In genomic region chr10:7317799-7318446, GRCh38 we compare ENCODE assay signal across 18 cellular contexts.
A peak's percentile ranks its signal among the peaks of the same experiment; 100 is the strongest.
DNase-seq lines count a peak whose midpoint lies in the region; ATAC-seq lines count a peak whose summit lies in the region.
"Had no signal": no experiment of that assay in that cellular context is flagged by ENCODE, and none has a peak within 500 bp of the region (broad histone marks: within the 10 kb centered on the region; RNA-seq: fewer than 3 reads in every experiment).

No MANE protein-coding gene starts in this region.

- no peak for DNase-seq in activated naive CD8-positive, alpha-beta T cell treated with anti-CD3 and anti-CD28 coated beads, Interleukin-2, amount 50 U/mL, for 24 hours
- no peak for DNase-seq in activated T-helper 1 cell treated with anti-CD3 and anti-CD28 coated beads, Interleukin-12 subunit alpha, Interleukin-12 subunit beta, Interleukin-2, Interleukin-4 antibody, amounts not matched to agents 30 ng/mL and 10 ng/mL and 1 ng/mL, durations not matched to agents 14 hours and 24 hours and 36 hours (ENCODE audit: low spot score)
- DNase-seq in stimulated activated CD4-positive, alpha-beta T cell treated with anti-CD3 and anti-CD28 coated beads, Interleukin-1b, Interleukin-23, amount 100 ng/mL, for 48 hours = no peak
- DNase-seq in HK-2 (ENCODE audit: unreplicated experiment) = no peak
- DNase-seq in stimulated activated CD4-positive, alpha-beta T cell treated with anti-CD3 and anti-CD28 coated beads, Interleukin-15, amount 100 ng/mL, for 24 hours = no peak
- DNase-seq: activated naive CD4-positive, alpha-beta T cell; KG1; lower lobe of right lung; NCI-H1436; NCI-H226; Right ventricle myocardium superior had no signal

- H3K9me3 Mint-ChIP-seq in activated naive CD8-positive, alpha-beta T cell (ENCODE audit: low read depth) = no peaks in the 10 kb centered on the region
- H3K9me3 Mint-ChIP-seq in activated naive CD8-positive, alpha-beta T cell treated with anti-CD3 and anti-CD28 coated beads, Interleukin-2, amount 50 U/mL, for 24 hours = peaks cover 10% of the 10 kb centered on the region
- peaks cover 9% of the 10 kb centered on the region for H3K9me3 Mint-ChIP-seq in activated T-helper 1 cell treated with anti-CD3 and anti-CD28 coated beads, Interleukin-12 subunit alpha, Interleukin-12 subunit beta, Interleukin-2, Interleukin-4 antibody, amounts not matched to agents 30 ng/mL and 10 ng/mL and 1 ng/mL, durations not matched to agents 14 hours and 24 hours and 36 hours
- peaks cover 7% of the 10 kb centered on the region for H3K9me3 Mint-ChIP-seq in stimulated activated memory B cell treated with anti-CD40 and anti-IgM and Interleukin-4, amounts not matched to agents 10 μg/mL and 1 μg/mL and 100 μg/mL, for 72 hours
- H3K9me3 Mint-ChIP-seq: dendritic cell treated with granulocyte-macrophage colony-stimulating factor and Interleukin-4, amounts not matched to agents 40 ng/mL and 50 ng/mL, for 4 days had no signal

- intact Hi-C loops in activated T-helper 1 cell treated with anti-CD3 and anti-CD28 coated beads, Interleukin-12 subunit alpha, Interleukin-12 subunit beta, Interleukin-2, Interleukin-4 antibody, amounts not matched to agents 30 ng/mL and 10 ng/mL and 1 ng/mL, durations not matched to agents 14 hours and 24 hours and 36 hours (cut with micrococcal nuclease) = no loop called here

- no peak overlapping the region for H3K4me3 Mint-ChIP-seq in activated naive CD8-positive, alpha-beta T cell
- H3K4me3 Mint-ChIP-seq in activated naive CD8-positive, alpha-beta T cell treated with anti-CD3 and anti-CD28 coated beads, Interleukin-2, amount 50 U/mL, for 24 hours = no peak overlapping the region
- no peak overlapping the region for H3K4me3 Mint-ChIP-seq in activated T-helper 1 cell treated with anti-CD3 and anti-CD28 coated beads, Interleukin-12 subunit alpha, Interleukin-12 subunit beta, Interleukin-2, Interleukin-4 antibody, amounts not matched to agents 30 ng/mL and 10 ng/mL and 1 ng/mL, durations not matched to agents 14 hours and 24 hours and 36 hours
- H3K4me3 Mint-ChIP-seq in stimulated activated memory B cell treated with anti-CD40 and anti-IgM and Interleukin-4, amounts not matched to agents 10 μg/mL and 1 μg/mL and 100 μg/mL, for 72 hours = no peak overlapping the region
- H3K4me3 Mint-ChIP-seq: nephron; T-helper 1 cell treated with Interleukin-12 subunit alpha and Interleukin-12 subunit beta and Interleukin-4 antibody, amounts not matched to agents 30 μg/mL and 1 μg/mL, for 36 hours; WTC11 had no signal

- H3K27ac Mint-ChIP-seq in activated naive CD8-positive, alpha-beta T cell = peak overlapping the region; percentile 7
- no peak overlapping the region for H3K27ac Mint-ChIP-seq in activated naive CD8-positive, alpha-beta T cell treated with anti-CD3 and anti-CD28 coated beads, Interleukin-2, amount 50 U/mL, for 24 hours
- H3K27ac Mint-ChIP-seq in activated T-helper 1 cell treated with anti-CD3 and anti-CD28 coated beads, Interleukin-12 subunit alpha, Interleukin-12 subunit beta, Interleukin-2, Interleukin-4 antibody, amounts not matched to agents 30 ng/mL and 10 ng/mL and 1 ng/mL, durations not matched to agents 14 hours and 24 hours and 36 hours = peak overlapping the region; percentile 26
- H3K27ac Mint-ChIP-seq in stimulated activated memory B cell treated with anti-CD40 and anti-IgM and Interleukin-4, amounts not matched to agents 10 μg/mL and 1 μg/mL and 100 μg/mL, for 72 hours = no peak overlapping the region
- H3K27ac Mint-ChIP-seq: T-helper 1 cell treated with Interleukin-12 subunit alpha and Interleukin-12 subunit beta and Interleukin-4 antibody, amounts not matched to agents 30 μg/mL and 1 μg/mL, for 36 hours; WTC11 had no signal

- no peak for ATAC-seq in activated naive CD8-positive, alpha-beta T cell treated with anti-CD3 and anti-CD28 coated beads, Interleukin-2, amount 50 U/mL, for 24 hours
- peak; percentile 46 for ATAC-seq in GM21619 (IDR thresholded peaks at IDR 0.05; ENCODE audit: unreplicated experiment)
- ATAC-seq in stimulated activated memory B cell treated with anti-CD40 and anti-IgM and Interleukin-4, amounts not matched to agents 10 μg/mL and 1 μg/mL and 100 μg/mL, for 72 hours = peak; percentile 60
- ATAC-seq: WTC11 had no signal

- H3K4me1 Mint-ChIP-seq in activated naive CD8-positive, alpha-beta T cell (ENCODE audit: low read depth) = peaks cover 76% of the 10 kb centered on the region
- H3K4me1 Mint-ChIP-seq in activated naive CD8-positive, alpha-beta T cell treated with anti-CD3 and anti-CD28 coated beads, Interleukin-2, amount 50 U/mL, for 24 hours = peaks cover 71% of the 10 kb centered on the region
- H3K4me1 Mint-ChIP-seq in activated T-helper 1 cell treated with anti-CD3 and anti-CD28 coated beads, Interleukin-12 subunit alpha, Interleukin-12 subunit beta, Interleukin-2, Interleukin-4 antibody, amounts not matched to agents 30 ng/mL and 10 ng/mL and 1 ng/mL, durations not matched to agents 14 hours and 24 hours and 36 hours (ENCODE audit: low read depth) = peaks cover 59% of the 10 kb centered on the region
- peaks cover 56% of the 10 kb centered on the region for H3K4me1 Mint-ChIP-seq in stimulated activated memory B cell treated with anti-CD40 and anti-IgM and Interleukin-4, amounts not matched to agents 10 μg/mL and 1 μg/mL and 100 μg/mL, for 72 hours

- no peaks in the 10 kb centered on the region for H3K27me3 Mint-ChIP-seq in activated naive CD8-positive, alpha-beta T cell
- H3K27me3 Mint-ChIP-seq in activated naive CD8-positive, alpha-beta T cell treated with anti-CD3 and anti-CD28 coated beads, Interleukin-2, amount 50 U/mL, for 24 hours = no peaks in the 10 kb centered on the region
- no peaks in the 10 kb centered on the region for H3K27me3 Mint-ChIP-seq in activated T-helper 1 cell treated with anti-CD3 and anti-CD28 coated beads, Interleukin-12 subunit alpha, Interleukin-12 subunit beta, Interleukin-2, Interleukin-4 antibody, amounts not matched to agents 30 ng/mL and 10 ng/mL and 1 ng/mL, durations not matched to agents 14 hours and 24 hours and 36 hours (ENCODE audit: insufficient read depth)
- H3K27me3 Mint-ChIP-seq in stimulated activated memory B cell treated with anti-CD40 and anti-IgM and Interleukin-4, amounts not matched to agents 10 μg/mL and 1 μg/mL and 100 μg/mL, for 72 hours = no peaks in the 10 kb centered on the region

- H3K36me3 Mint-ChIP-seq in activated naive CD8-positive, alpha-beta T cell = peaks cover 11% of the 10 kb centered on the region
- peaks cover 50% of the 10 kb centered on the region for H3K36me3 Mint-ChIP-seq in activated naive CD8-positive, alpha-beta T cell treated with anti-CD3 and anti-CD28 coated beads, Interleukin-2, amount 50 U/mL, for 24 hours (ENCODE audit: low read depth)
- peaks cover 20% of the 10 kb centered on the region for H3K36me3 Mint-ChIP-seq in activated T-helper 1 cell treated with anti-CD3 and anti-CD28 coated beads, Interleukin-12 subunit alpha, Interleukin-12 subunit beta, Interleukin-2, Interleukin-4 antibody, amounts not matched to agents 30 ng/mL and 10 ng/mL and 1 ng/mL, durations not matched to agents 14 hours and 24 hours and 36 hours (ENCODE audit: low read depth)
- H3K36me3 Mint-ChIP-seq in stimulated activated memory B cell treated with anti-CD40 and anti-IgM and Interleukin-4, amounts not matched to agents 10 μg/mL and 1 μg/mL and 100 μg/mL, for 72 hours = peaks cover 37% of the 10 kb centered on the region

Comparison
In these comparisons a context has a peak if more than half of its experiments do, and no peak if none do; other contexts are left out.
1. H3K27ac Mint-ChIP-seq: peak in activated naive CD8-positive, alpha-beta T cell (single experiment) and activated T-helper 1 cell treated with anti-CD3 and anti-CD28 coated beads, Interleukin-12 subunit alpha, Interleukin-12 subunit beta, Interleukin-2, Interleukin-4 antibody, amounts not matched to agents 30 ng/mL and 10 ng/mL and 1 ng/mL, durations not matched to agents 14 hours and 24 hours and 36 hours (single experiment); none in activated naive CD8-positive, alpha-beta T cell treated with anti-CD3 and anti-CD28 coated beads, Interleukin-2, amount 50 U/mL, for 24 hours (single experiment) and stimulated activated memory B cell treated with anti-CD40 and anti-IgM and Interleukin-4, amounts not matched to agents 10 μg/mL and 1 μg/mL and 100 μg/mL, for 72 hours (single experiment).